In genomic region chr21:32048353-32048752, GRCh38 we compare ENCODE assay signal across 23 cellular contexts.
"Had no signal": no experiment of that assay in that cellular context is flagged by ENCODE, and none has a peak within 500 bp of the region (broad histone marks: within the 10 kb centered on the region; RNA-seq: fewer than 3 reads in every experiment).

No MANE protein-coding gene starts in this region.

- H3K9me3 ChIP-seq: colonic mucosa, pancreas, prostate gland, uterus had no signal

- H3K36me3 ChIP-seq: ascending aorta, cardiac muscle cell, colonic mucosa, heart left ventricle, pancreas, prostate gland, thoracic aorta, uterus had no signal

- H3K27ac ChIP-seq: ascending aorta, cardiac muscle cell, colonic mucosa, dorsolateral prefrontal cortex, heart left ventricle, pancreas, prostate gland, skin epidermis, thoracic aorta, uterus had no signal

- DNase-seq: activated CD4-positive, alpha-beta T cell treated with anti-CD3 and anti-CD28 coated beads, Interleukin-2, amount 50 U/mL, for 1 hour; activated CD8-positive, alpha-beta T cell treated with anti-CD3 and anti-CD28 coated beads for 36 hours; activated effector memory CD4-positive, alpha-beta T cell treated with Interleukin-2 at 50 U/mL for 16 hours; activated naive CD4-positive, alpha-beta T cell treated with Interleukin-2 at 50 U/mL for 16 hours; activated naive CD8-positive, alpha-beta T cell treated with anti-CD3 and anti-CD28 coated beads, Interleukin-2, amount 10 ng/mL, durations not matched to agents 7 days and 5 days; cerebellar nuclear complex; colonic mucosa; dorsolateral prefrontal cortex; effector memory CD4-positive, alpha-beta T cell; heart left ventricle; left ventricle myocardium superior; pancreas; retina; stimulated activated CD4-positive, alpha-beta T cell treated with anti-CD3 and anti-CD28 coated beads, Interleukin-12 subunit alpha, Interleukin-12 subunit beta, amount 100 ng/mL, for 4 hours; stimulated activated CD4-positive, alpha-beta T cell treated with anti-CD3 and anti-CD28 coated beads, Interleukin-4, amount 100 ng/mL, for 24 hours; T-helper 2 cell; trophoblast cell; uterus had no signal

- H3K27me3 ChIP-seq: ascending aorta, cardiac muscle cell, colonic mucosa, dorsolateral prefrontal cortex, heart left ventricle, pancreas, uterus had no signal

- H3K4me3 ChIP-seq: ascending aorta, cardiac muscle cell, colonic mucosa, dorsolateral prefrontal cortex, heart left ventricle, pancreas, prostate gland, skin epidermis, thoracic aorta, uterus had no signal

- H3K4me1 ChIP-seq: ascending aorta, colonic mucosa, heart left ventricle, pancreas, prostate gland, uterus had no signal
